In the genomic region with DNA sequence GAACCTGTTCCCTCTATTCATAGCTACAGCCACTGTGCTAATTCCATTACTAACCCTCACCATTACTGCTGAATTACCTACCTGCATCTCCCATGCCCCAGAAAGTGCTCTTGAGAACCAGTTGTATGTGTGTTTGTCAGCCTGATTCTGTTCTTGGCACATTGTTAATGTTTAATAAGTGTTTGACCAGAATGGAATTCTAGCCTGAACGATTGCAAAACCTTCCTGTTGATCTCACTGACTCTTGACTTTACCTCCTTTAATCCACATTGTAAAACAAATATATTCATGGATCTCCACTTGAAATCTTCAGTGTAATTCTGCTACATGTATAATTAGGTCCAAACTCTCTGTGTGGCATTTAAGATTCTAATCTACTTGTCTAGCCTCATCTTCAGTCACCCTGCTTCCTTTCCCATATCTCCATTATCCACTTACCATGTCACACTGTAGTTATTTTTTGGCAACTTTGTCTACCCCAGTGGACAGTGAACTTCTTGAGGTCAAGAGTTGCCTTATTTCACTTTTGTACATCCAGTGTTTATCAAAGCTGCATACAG, we compare ENCODE assay signal across 13 cellular contexts. TPM values are rescaled to one million over a fixed set of nuclear protein-coding genes. Genes with fewer than 3 reads are reported as not detected.
A peak's percentile ranks its signal among the peaks of the same experiment; 100 is the strongest.
DNase-seq lines count a peak whose midpoint lies in the region; ATAC-seq and TF ChIP-seq lines count a peak whose summit lies in the region.
"Had no signal": no experiment of that assay in that cellular context is flagged by ENCODE, and none has a peak within 500 bp of the region (broad histone marks: within the 10 kb centered on the region; RNA-seq: fewer than 3 reads in every experiment).

No MANE protein-coding gene starts in this region.

- H3K9ac ChIP-seq in mesenchymal stem cell (ENCODE audit: low read length), result no peak overlapping the region

- peak overlapping the region; percentile 62 for H2AK5ac ChIP-seq in mesenchymal stem cell (ENCODE audit: low read length, severe bottlenecking)

- H2BK120ac ChIP-seq in mesenchymal stem cell (ENCODE audit: low read depth, low read length), result no peak overlapping the region

- no peaks in the 10 kb centered on the region for H3K4me1 ChIP-seq in mesenchymal stem cell (ENCODE audit: control insufficient read depth, insufficient read depth, low read depth, low read length)

- no peak overlapping the region for H2BK12ac ChIP-seq in mesenchymal stem cell (ENCODE audit: low read length in 2 of 2)

- no peak overlapping the region for H4K91ac ChIP-seq in mesenchymal stem cell (ENCODE audit: low read length)

- H3K4me3 ChIP-seq in fibroblast of villous mesenchyme (ENCODE audit: low read depth, low read length) (no peak overlapping the region), mesenchymal stem cell (ENCODE audit: insufficient read depth in 1 of 2, low read depth in 1 of 2, low read length in 2 of 2) (peak overlapping the region in 1 of 2 experiments; percentile 33)
- H3K4me3 ChIP-seq: GM23338, MG63 had no signal

- peak overlapping the region in 1 of 2 experiments; percentile 29 for H3K18ac ChIP-seq in mesenchymal stem cell (ENCODE audit: low read depth in 1 of 2, low read length in 2 of 2)

- H3K9me3 ChIP-seq in mesenchymal stem cell (ENCODE audit: control insufficient read depth, low read length), result no peaks in the 10 kb centered on the region
- H3K9me3 ChIP-seq: MG63 had no signal

- 63% methylated on average over 1 of the region's 1 CpG for WGBS in mesenchymal stem cell

- H2BK15ac ChIP-seq in mesenchymal stem cell (ENCODE audit: low read depth, poor library complexity, severe bottlenecking), result no peak overlapping the region

- no peak for ATAC-seq in stimulated activated naive CD8-positive, alpha-beta T cell treated with anti-CD3 and anti-CD28 coated beads, Interleukin-15, amount 100 ng/mL, for 72 hours
- ATAC-seq: GM23338; naive thymus-derived CD8-positive, alpha-beta T cell had no signal

- TF ChIP-seq CTCF in fibroblast of villous mesenchyme (IDR thresholded peaks at IDR 0.05; ENCODE audit: insufficient read depth, low read depth, low read length), result no peak

- H3K27me3 Mint-ChIP-seq in stimulated activated naive CD8-positive, alpha-beta T cell treated with anti-CD3 and anti-CD28 coated beads, Interleukin-15, amount 100 ng/mL, for 72 hours, result no peaks in the 10 kb centered on the region
- H3K27me3 Mint-ChIP-seq: naive thymus-derived CD8-positive, alpha-beta T cell had no signal

- H3K27ac ChIP-seq in mesenchymal stem cell (ENCODE audit: low read length, poor library complexity, severe bottlenecking), result peak overlapping the region; percentile 82
- H3K27ac ChIP-seq: C4-2B had no signal

- H3K4me2 ChIP-seq in mesenchymal stem cell (ENCODE audit: low read length, poor library complexity, severe bottlenecking), result no peak overlapping the region
- H3K4me2 ChIP-seq: GM23338 had no signal

- no peak overlapping the region for H3K23ac ChIP-seq in mesenchymal stem cell (ENCODE audit: low read length in 2 of 2)

- DNase-seq in DMS53 treated with DMSO at 0.1 percent for 48 hours (lab: John Stamatoyannopoulos, UW; ENCODE audit: unreplicated experiment), result peak; percentile 72
- DNase-seq in NCI-H226, result peak; percentile 59
- peak; percentile 63 for DNase-seq in fibroblast of villous mesenchyme (ENCODE audit: low read depth)
- DNase-seq in mesenchymal stem cell, result peak; percentile 42
- no peak for DNase-seq in NCI-H748 treated with DMSO at 0.1 percent for 48 hours (lab: John Stamatoyannopoulos, UW)
- DNase-seq in stimulated activated CD8-positive, alpha-beta memory T cell treated with anti-CD3 and anti-CD28 coated beads, Interleukin-4, amount 100 ng/mL, for 48 hours, result no peak
- no peak for DNase-seq in T-helper 2 cell
- DNase-seq in stimulated activated naive CD8-positive, alpha-beta T cell treated with anti-CD3 and anti-CD28 coated beads, Interleukin-15, amount 100 ng/mL, for 72 hours, result no peak
- DNase-seq: GDM1; MG63; naive thymus-derived CD8-positive, alpha-beta T cell had no signal

- no peaks in the 10 kb centered on the region for H3K9me3 Mint-ChIP-seq in stimulated activated naive CD8-positive, alpha-beta T cell treated with anti-CD3 and anti-CD28 coated beads, Interleukin-15, amount 100 ng/mL, for 72 hours
- H3K9me3 Mint-ChIP-seq: GM23338; naive thymus-derived CD8-positive, alpha-beta T cell had no signal

- H3K27me3 ChIP-seq in mesenchymal stem cell (ENCODE audit: control insufficient read depth in 1 of 2, insufficient read depth in 1 of 2, low read length in 2 of 2), result no peaks in the 10 kb centered on the region
- H3K27me3 ChIP-seq: MG63 had no signal

- H4K8ac ChIP-seq in mesenchymal stem cell (ENCODE audit: low read length), result no peak overlapping the region

- H3K14ac ChIP-seq in mesenchymal stem cell (ENCODE audit: low read length in 2 of 2), result no peak overlapping the region

- no peaks in the 10 kb centered on the region for H3K36me3 ChIP-seq in mesenchymal stem cell (ENCODE audit: control insufficient read depth in 1 of 2, insufficient read depth in 2 of 2, low read depth in 1 of 2, low read length in 2 of 2)
- H3K36me3 ChIP-seq: MG63 had no signal

- H3K4me3 Mint-ChIP-seq in stimulated activated naive CD8-positive, alpha-beta T cell treated with anti-CD3 and anti-CD28 coated beads, Interleukin-15, amount 100 ng/mL, for 72 hours, result no peak overlapping the region
- H3K4me3 Mint-ChIP-seq: GM23338; naive thymus-derived CD8-positive, alpha-beta T cell had no signal

- no peak overlapping the region for H3K4ac ChIP-seq in mesenchymal stem cell (ENCODE audit: low read depth in 1 of 2, low read length in 2 of 2)

- no peak overlapping the region for H2AFZ ChIP-seq in mesenchymal stem cell (ENCODE audit: low read depth, low read length)
- H2AFZ ChIP-seq: GM23338 had no signal

- peaks cover 6% of the 10 kb centered on the region for H3K79me1 ChIP-seq in mesenchymal stem cell (replicated peaks; ENCODE audit: low read length, poor library complexity, severe bottlenecking)

- no peak overlapping the region for H3K27ac Mint-ChIP-seq in stimulated activated naive CD8-positive, alpha-beta T cell treated with anti-CD3 and anti-CD28 coated beads, Interleukin-15, amount 100 ng/mL, for 72 hours
- H3K27ac Mint-ChIP-seq: GM23338; naive thymus-derived CD8-positive, alpha-beta T cell had no signal

- peaks cover 27% of the 10 kb centered on the region for H3K4me1 Mint-ChIP-seq in stimulated activated naive CD8-positive, alpha-beta T cell treated with anti-CD3 and anti-CD28 coated beads, Interleukin-15, amount 100 ng/mL, for 72 hours

- H2BK5ac ChIP-seq in mesenchymal stem cell (ENCODE audit: low read depth, low read length, poor library complexity, severe bottlenecking), result peak overlapping the region; percentile 44

RNA-seq across cellular contexts. Expression of a gene that starts 4.9 kb away (rescaled TPM):
- 22.2 and 29.8 TPM in 2 replicates for total RNA-seq in fibroblast of villous mesenchyme
- polyA plus RNA-seq in mesenchymal stem cell (2013, experiment 1 of 2), result 26.1 TPM
- 27.1 TPM for polyA plus RNA-seq in mesenchymal stem cell (2013, experiment 2 of 2)

RNA-seq across cellular contexts. Expression of a gene that starts 5.2 kb away (rescaled TPM):
- total RNA-seq in fibroblast of villous mesenchyme, result 13.9 and 43.6 TPM in 2 replicates
- 7.2 TPM for polyA plus RNA-seq in mesenchymal stem cell (2013, experiment 1 of 2)
- 5.7 TPM for polyA plus RNA-seq in mesenchymal stem cell (2013, experiment 2 of 2)

Comparison
In these comparisons a context has a peak if more than half of its experiments do, and no peak if none do; other contexts are left out.
1. DNase-seq: peak in DMS53 treated with DMSO at 0.1 percent for 48 hours (single experiment), NCI-H226 (single experiment), fibroblast of villous mesenchyme (single experiment) and mesenchymal stem cell (single experiment); none in NCI-H748 treated with DMSO at 0.1 percent for 48 hours (single experiment), stimulated activated CD8-positive, alpha-beta memory T cell treated with anti-CD3 and anti-CD28 coated beads, Interleukin-4, amount 100 ng/mL, for 48 hours (single experiment), T-helper 2 cell (0 of 5) and stimulated activated naive CD8-positive, alpha-beta T cell treated with anti-CD3 and anti-CD28 coated beads, Interleukin-15, amount 100 ng/mL, for 72 hours (0 of 2).